In genomic region chr4:181821039-181822004, GRCh38 we compare ENCODE assay signal across 11 cellular contexts.
DNase-seq lines count a peak whose midpoint lies in the region; ATAC-seq and TF ChIP-seq lines count a peak whose summit lies in the region.
"Had no signal": no experiment of that assay in that cellular context is flagged by ENCODE, and none has a peak within 500 bp of the region (broad histone marks: within the 10 kb centered on the region; RNA-seq: fewer than 3 reads in every experiment).

No MANE protein-coding gene starts in this region.

- no peak overlapping the region for H3K4me3 ChIP-seq in fibroblast of lung (replicated peaks in 1 of 4; ENCODE audit: control extremely low read depth in 1 of 4, insufficient read depth in 1 of 4, low read depth in 3 of 4, low read length in 4 of 4)
- no peak overlapping the region for H3K4me3 ChIP-seq in skeletal muscle satellite cell (ENCODE audit: low read length)
- H3K4me3 ChIP-seq in Caco-2 (ENCODE audit: low read depth, low read length) = no peak overlapping the region
- H3K4me3 ChIP-seq: sigmoid colon had no signal

- H3K4me1 ChIP-seq in fibroblast of lung (ENCODE audit: control insufficient read depth, extremely low read depth, insufficient read depth, low read length) (no peaks in the 10 kb centered on the region), skeletal muscle satellite cell (ENCODE audit: control insufficient read depth, insufficient read depth, low read length) (peaks cover 6% of the 10 kb centered on the region), Caco-2 (no peaks in the 10 kb centered on the region)
- H3K4me1 ChIP-seq: sigmoid colon had no signal

- H3K4me3 Mint-ChIP-seq in glutamatergic neuron (ENCODE audit: unreplicated experiment) (no peak overlapping the region), Caco-2 (ENCODE audit: unreplicated experiment) (no peak overlapping the region)

- H3K27me3 Mint-ChIP-seq in glutamatergic neuron (ENCODE audit: unreplicated experiment) = peaks cover 3% of the 10 kb centered on the region
- H3K27me3 Mint-ChIP-seq in Caco-2 (ENCODE audit: insufficient read depth, unreplicated experiment) = no peaks in the 10 kb centered on the region

- H3K9ac ChIP-seq in fibroblast of lung (ENCODE audit: insufficient read depth, low read length) (no peak overlapping the region), skeletal muscle satellite cell (ENCODE audit: low read depth, low read length) (no peak overlapping the region)

- H3K27me3 ChIP-seq in fibroblast of lung (ENCODE audit: control insufficient read depth, insufficient read depth, low read length) = no peaks in the 10 kb centered on the region
- no peaks in the 10 kb centered on the region for H3K27me3 ChIP-seq in skeletal muscle satellite cell (ENCODE audit: control insufficient read depth, insufficient read depth, low read length)
- H3K27me3 ChIP-seq in Caco-2 (replicated peaks; ENCODE audit: control insufficient read depth, insufficient read depth, low read length) = no peaks in the 10 kb centered on the region; the same call in 1 of the 2 replicates
- H3K27me3 ChIP-seq: sigmoid colon had no signal

- no TSS peak for BruUV-seq in Caco-2 (replicated peaks; lab: Mats Ljungman, UMichigan)

- H3K4me2 ChIP-seq in fibroblast of lung (ENCODE audit: extremely low read depth, insufficient read depth, low read length) = no peak overlapping the region
- peak overlapping the region; percentile 39 for H3K4me2 ChIP-seq in skeletal muscle satellite cell (ENCODE audit: low read length)

- CTCF ChIA-PET in Caco-2 (lab: Charles Lee) = no interaction called here

- intact Hi-C loops in Caco-2 (cut with micrococcal nuclease; ENCODE audit: unreplicated experiment) = no loop called here

- POLR2A ChIA-PET in Caco-2 (lab: Charles Lee) = no interaction called here

- H3K27ac Mint-ChIP-seq in glutamatergic neuron (ENCODE audit: unreplicated experiment) (no peak overlapping the region), Caco-2 (ENCODE audit: unreplicated experiment) (no peak overlapping the region)

- no peak for TF ChIP-seq CTCF in fibroblast of lung (conservative IDR thresholded peaks at IDR 0.05 in 1 of 2, IDR thresholded peaks at IDR 0.05 in 1 of 2; ENCODE audit: low read depth in 1 of 2, low read length in 2 of 2)
- no peak for TF ChIP-seq CTCF in glutamatergic neuron (IDR thresholded peaks at IDR 0.05; ENCODE audit: partially characterized antibody, unreplicated experiment)
- no peak for TF ChIP-seq CTCF in Caco-2 (IDR thresholded peaks at IDR 0.05; ENCODE audit: insufficient read depth in 1 of 2, low read depth in 1 of 2, low read length in 1 of 2, severe bottlenecking in 1 of 2, unreplicated experiment in 1 of 2)

- no peak overlapping the region for H3K27ac ChIP-seq in fibroblast of lung (ENCODE audit: insufficient read depth, low read length)
- H3K27ac ChIP-seq: sigmoid colon had no signal

- DNase-seq in NCI-H1417 (lab: John Stamatoyannopoulos, UW) (peak; percentile 9 to 74 (median 25)), NCI-H1417 treated with DMSO at 0.1 percent for 48 hours (lab: John Stamatoyannopoulos, UW) (no peak), NCI-H226 (peak; percentile 42), fibroblast of lung (ENCODE audit: low read depth in 2 of 2) (peak; percentile 43 to 90), glutamatergic neuron (no peak), Caco-2 (no peak)
- DNase-seq: activated naive CD4-positive, alpha-beta T cell treated with anti-CD3 and anti-CD28 coated beads, Interleukin-2, amount 50 U/mL, for 16 hours; left cardiac atrium; sigmoid colon had no signal

- H3K36me3 ChIP-seq in fibroblast of lung (ENCODE audit: control insufficient read depth, insufficient read depth, low read length) (no peaks in the 10 kb centered on the region), skeletal muscle satellite cell (ENCODE audit: insufficient read depth, low read length) (no peaks in the 10 kb centered on the region), Caco-2 (ENCODE audit: control insufficient read depth, insufficient read depth, low read length) (no peaks in the 10 kb centered on the region)
- H3K36me3 ChIP-seq: sigmoid colon had no signal

- no peaks in the 10 kb centered on the region for H3K79me2 ChIP-seq in fibroblast of lung (ENCODE audit: control insufficient read depth, insufficient read depth, low read length)

- ATAC-seq in GM21381 (IDR thresholded peaks at IDR 0.05; ENCODE audit: unreplicated experiment) = no peak

- H3K9me3 ChIP-seq in fibroblast of lung (ENCODE audit: control insufficient read depth, insufficient read depth, low read depth, low read length) (no peaks in the 10 kb centered on the region), skeletal muscle satellite cell (replicated peaks; ENCODE audit: low read length) (no peaks in the 10 kb centered on the region), Caco-2 (no peaks in the 10 kb centered on the region)
- H3K9me3 ChIP-seq: sigmoid colon had no signal

- H2AFZ ChIP-seq in fibroblast of lung (ENCODE audit: low read length) = no peak overlapping the region

- H3K9me3 Mint-ChIP-seq in glutamatergic neuron (ENCODE audit: unreplicated experiment) = peaks cover 4% of the 10 kb centered on the region
- H3K9me3 Mint-ChIP-seq in Caco-2 (ENCODE audit: unreplicated experiment) = no peaks in the 10 kb centered on the region

- H3K36me3 Mint-ChIP-seq in glutamatergic neuron (ENCODE audit: unreplicated experiment) (no peaks in the 10 kb centered on the region), Caco-2 (ENCODE audit: insufficient read depth, unreplicated experiment) (no peaks in the 10 kb centered on the region)

- H3K4me1 Mint-ChIP-seq in glutamatergic neuron (ENCODE audit: low read depth, unreplicated experiment) = peaks cover 4% of the 10 kb centered on the region
- H3K4me1 Mint-ChIP-seq in Caco-2 (ENCODE audit: low read depth, unreplicated experiment) = no peaks in the 10 kb centered on the region

- H4K20me1 ChIP-seq in fibroblast of lung (ENCODE audit: control insufficient read depth, extremely low read depth, insufficient read depth, low read length) = no peaks in the 10 kb centered on the region

Comparison
In these comparisons a context has a peak if more than half of its experiments do, and no peak if none do; other contexts are left out.
1. DNase-seq: peak in NCI-H1417 (3 of 3), NCI-H226 (single experiment) and fibroblast of lung (2 of 2); none in NCI-H1417 treated with DMSO at 0.1 percent for 48 hours (single experiment), glutamatergic neuron (single experiment) and Caco-2 (0 of 2).